In the genomic region with DNA sequence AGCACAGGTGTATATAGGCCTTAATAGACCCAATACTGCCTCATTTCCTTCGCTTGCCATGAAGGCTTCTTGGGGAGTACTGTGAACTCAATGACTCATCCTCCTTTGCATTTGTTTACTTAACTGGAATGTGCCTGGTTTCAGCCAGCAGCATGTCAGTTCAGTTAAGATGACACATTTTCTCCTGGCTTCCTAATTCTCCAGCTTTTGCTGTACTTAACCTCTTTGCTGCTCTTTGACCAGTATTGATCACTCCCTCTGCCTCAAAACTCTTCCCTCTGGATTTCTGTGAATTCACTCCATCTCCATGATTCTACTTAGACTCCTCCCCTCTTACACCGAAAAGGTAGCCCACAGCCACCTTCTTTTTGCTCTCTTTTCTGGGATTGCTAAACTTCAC, we compare ENCODE assay signal across 11 cellular contexts.
DNase-seq lines count a peak whose midpoint lies in the region; ATAC-seq and TF ChIP-seq lines count a peak whose summit lies in the region.
"Had no signal": no experiment of that assay in that cellular context is flagged by ENCODE, and none has a peak within 500 bp of the region (broad histone marks: within the 10 kb centered on the region; RNA-seq: fewer than 3 reads in every experiment).

No MANE protein-coding gene starts in this region.

- no peaks in the 10 kb centered on the region for H3K36me3 Mint-ChIP-seq in activated T-cell treated with anti-CD3 and anti-CD28 coated beads, Interleukin-2, amount 50 U/mL, for 72 hours (ENCODE audit: insufficient read depth in 2 of 2)

- no peak for TF ChIP-seq CTCF in AG10803 (conservative IDR thresholded peaks at IDR 0.05; ENCODE audit: low read length)

- no peaks in the 10 kb centered on the region for H3K4me1 Mint-ChIP-seq in activated T-cell treated with anti-CD3 and anti-CD28 coated beads, Interleukin-2, amount 50 U/mL, for 72 hours (ENCODE audit: low read depth)

- H3K4me3 Mint-ChIP-seq in activated T-cell treated with anti-CD3 and anti-CD28 coated beads, Interleukin-2, amount 50 U/mL, for 72 hours, result no peak overlapping the region
- H3K4me3 Mint-ChIP-seq: natural killer cell treated with Interleukin-12 subunit alpha and Interleukin-12 subunit beta and Interleukin-15 and Interleukin-18, amount 100 ng/mL, for 72 hours had no signal

- no peak overlapping the region for H3K4me3 ChIP-seq in AG10803 (ENCODE audit: low read length)

- H3K9me3 Mint-ChIP-seq in activated T-cell treated with anti-CD3 and anti-CD28 coated beads, Interleukin-2, amount 50 U/mL, for 72 hours, result peaks cover 0 to 4% of the 10 kb centered on the region in 2 donors

- no peak for ATAC-seq in activated T-cell treated with anti-CD3 and anti-CD28 coated beads, Interleukin-2, amount 50 U/mL, for 72 hours (replicated peaks in 1 of 2)
- no peak for ATAC-seq in GM19328 (IDR thresholded peaks at IDR 0.05; ENCODE audit: unreplicated experiment)
- ATAC-seq: natural killer cell treated with Interleukin-12 subunit alpha and Interleukin-12 subunit beta and Interleukin-15 and Interleukin-18, amount 100 ng/mL, for 72 hours had no signal

- DNase-seq in AG10803 (ENCODE audit: low read depth) (peak; percentile 80), HS-27A (ENCODE audit: low read depth) (peak; percentile 66), astrocyte of the hippocampus (ENCODE audit: low read depth, low spot score) (peak; percentile 82), kidney glomerular epithelial cell (lab: John Stamatoyannopoulos, UW) (peak; percentile 77), NOMO-1 treated with DMSO at 0.1 percent for 48 hours (lab: John Stamatoyannopoulos, UW; ENCODE audit: unreplicated experiment) (no peak), CD1c-positive myeloid dendritic cell (ENCODE audit: extremely low spot score) (no peak)
- no peak for DNase-seq in activated T-cell treated with anti-CD3 and anti-CD28 coated beads, Interleukin-2, amount 50 U/mL, for 72 hours
- DNase-seq: activated CD8-positive, alpha-beta memory T cell treated with anti-CD3 and anti-CD28 coated beads, Interleukin-2, amount 50 U/mL, for 48 hours; GDM1 had no signal

- H3K27me3 Mint-ChIP-seq in activated T-cell treated with anti-CD3 and anti-CD28 coated beads, Interleukin-2, amount 50 U/mL, for 72 hours (ENCODE audit: low read depth), result no peaks in the 10 kb centered on the region
- H3K27me3 Mint-ChIP-seq: natural killer cell treated with Interleukin-12 subunit alpha and Interleukin-12 subunit beta and Interleukin-15 and Interleukin-18, amount 100 ng/mL, for 72 hours had no signal

- no peak overlapping the region for H3K27ac Mint-ChIP-seq in activated T-cell treated with anti-CD3 and anti-CD28 coated beads, Interleukin-2, amount 50 U/mL, for 72 hours
- H3K27ac Mint-ChIP-seq: natural killer cell treated with Interleukin-12 subunit alpha and Interleukin-12 subunit beta and Interleukin-15 and Interleukin-18, amount 100 ng/mL, for 72 hours had no signal

Comparison
In these comparisons a context has a peak if more than half of its experiments do, and no peak if none do; other contexts are left out.
1. DNase-seq: peak in AG10803 (single experiment), HS-27A (single experiment), astrocyte of the hippocampus (single experiment) and kidney glomerular epithelial cell (single experiment); none in NOMO-1 treated with DMSO at 0.1 percent for 48 hours (single experiment), activated T-cell treated with anti-CD3 and anti-CD28 coated beads, Interleukin-2, amount 50 U/mL, for 72 hours (0 of 2) and CD1c-positive myeloid dendritic cell (single experiment).